In genomic region chr9:131411719-131412681, GRCh38 we compare ENCODE assay signal across 14 cellular contexts. TPM values are rescaled to one million over a fixed set of nuclear protein-coding genes. Genes with fewer than 3 reads are reported as not detected.
DNase-seq lines count a peak whose midpoint lies in the region; ATAC-seq, FAIRE-seq and TF ChIP-seq lines count a peak whose summit lies in the region.
"Had no signal": no experiment of that assay in that cellular context is flagged by ENCODE, and none has a peak within 500 bp of the region (broad histone marks: within the 10 kb centered on the region; RNA-seq: fewer than 3 reads in every experiment).

No MANE protein-coding gene starts in this region.

- H3K27ac ChIP-seq in A549 (no peak overlapping the region), astrocyte (ENCODE audit: low read depth, low read length) (no peak overlapping the region)
- H3K27ac ChIP-seq: adrenal gland, C4-2B had no signal

- H3K4me3 ChIP-seq in A549 (no peak overlapping the region), astrocyte (ENCODE audit: insufficient read depth, low read depth, low read length) (no peak overlapping the region)
- H3K4me3 ChIP-seq: adrenal gland had no signal

- FAIRE-seq in A549 (lab: Jason Lieb, UNC) (no peak), astrocyte (lab: Jason Lieb, UNC) (no peak)
- FAIRE-seq: endometrium had no signal

- no peaks in the 10 kb centered on the region for H3K27me3 Mint-ChIP-seq in astrocyte (ENCODE audit: low read depth, unreplicated experiment)
- H3K27me3 Mint-ChIP-seq in mesothelial cell of epicardium (ENCODE audit: low read depth), result no peaks in the 10 kb centered on the region

- peaks cover 100% of the 10 kb centered on the region for H3K79me2 ChIP-seq in astrocyte (ENCODE audit: insufficient read depth, low read length)

- ATAC-seq in A549, result no peak
- ATAC-seq in GM19324 (IDR thresholded peaks at IDR 0.05; ENCODE audit: low FRiP score, unreplicated experiment), result no peak

- POLR2A ChIA-PET in A549 (lab: Yijun Ruan, JAX), result interaction anchor here (0.6 kb wide), 1 partner anchor 48 kb away, joined by 3 read pairs; no protein-coding TSS in a partner anchor

- H3K36me3 Mint-ChIP-seq in astrocyte (ENCODE audit: low read depth, unreplicated experiment) (no peaks in the 10 kb centered on the region), mesothelial cell of epicardium (peaks cover 17% of the 10 kb centered on the region)

- H3K27ac Mint-ChIP-seq in astrocyte (ENCODE audit: unreplicated experiment) (peak overlapping the region; percentile 3), mesothelial cell of epicardium (peak overlapping the region; percentile 73)

- no peak for TF ChIP-seq RAD21 in A549 (conservative IDR thresholded peaks at IDR 0.05 in 1 of 2, IDR thresholded peaks at IDR 0.05 in 1 of 2)

- H3K4me3 Mint-ChIP-seq in astrocyte (ENCODE audit: unreplicated experiment) (no peak overlapping the region), mesothelial cell of epicardium (no peak overlapping the region)

- H4K20me1 ChIP-seq in astrocyte (ENCODE audit: insufficient read depth, low read length), result peaks cover 97% of the 10 kb centered on the region

- H3K9ac ChIP-seq in astrocyte (ENCODE audit: low read length), result no peak overlapping the region

- H3K4me1 Mint-ChIP-seq in astrocyte (ENCODE audit: low read depth, unreplicated experiment) (peaks cover 51% of the 10 kb centered on the region), mesothelial cell of epicardium (peaks cover 47% of the 10 kb centered on the region)

- H3K9me3 ChIP-seq in A549 (no peaks in the 10 kb centered on the region), astrocyte (ENCODE audit: insufficient read depth, low read depth, low read length) (no peaks in the 10 kb centered on the region)
- H3K9me3 ChIP-seq: adrenal gland had no signal

- peaks cover 88% of the 10 kb centered on the region for H3K4me1 ChIP-seq in A549
- peaks cover 22% of the 10 kb centered on the region for H3K4me1 ChIP-seq in astrocyte (ENCODE audit: insufficient read depth, low read length)

- no peak for TF ChIP-seq POLR2A in A549 (IDR thresholded peaks at IDR 0.05; ENCODE audit: low read length)

- H2AFZ ChIP-seq in astrocyte (ENCODE audit: low read depth, low read length), result no peak overlapping the region

- TF ChIP-seq CTCF in A549 (IDR thresholded peaks at IDR 0.05) (no peak), astrocyte (IDR thresholded peaks at IDR 0.05; ENCODE audit: insufficient read depth, low read depth, low read length) (no peak), mesothelial cell of epicardium (IDR thresholded peaks at IDR 0.05; ENCODE audit: unreplicated experiment) (no peak)

- H3K4me2 ChIP-seq in A549 (peak overlapping the region; percentile 18; the same call in 1 of the 3 replicates), astrocyte (ENCODE audit: low read length) (no peak overlapping the region)

- WGBS in A549 (ENCODE audit: missing lambda C conversion rate), result 75% methylated on average over 15 of the region's 15 CpGs

- no peaks in the 10 kb centered on the region for H3K27me3 ChIP-seq in astrocyte (ENCODE audit: insufficient read depth, low read length)
- H3K27me3 ChIP-seq: adrenal gland had no signal

- H3K36me3 ChIP-seq in astrocyte (ENCODE audit: insufficient read depth, low read length), result no peaks in the 10 kb centered on the region
- H3K36me3 ChIP-seq: adrenal gland had no signal

- TF ChIP-seq EP300 in A549 (IDR thresholded peaks at IDR 0.05), result no peak

- no peaks in the 10 kb centered on the region for H3K9me3 Mint-ChIP-seq in astrocyte (ENCODE audit: unreplicated experiment)
- H3K9me3 Mint-ChIP-seq in mesothelial cell of epicardium, result peaks cover 5% of the 10 kb centered on the region

- CTCF ChIA-PET in A549 (lab: Yijun Ruan, JAX), result interaction anchor here (0.6 to 3.2 kb wide), 8 partner anchors 16 to 328 kb away, joined by 3 to 14 read pairs (median 4); partner anchors contain the start of gene RAPGEF1

- no peak for DNase-seq in A549 (ENCODE audit: low read depth in 1 of 2, low spot score in 1 of 2)
- peak; percentile 54 for DNase-seq in H4 (ENCODE audit: low spot score)
- no peak for DNase-seq in astrocyte (ENCODE audit: low read depth)
- DNase-seq in mesothelial cell of epicardium (ENCODE audit: low spot score in 2 of 2, unreplicated experiment in 2 of 2), result no peak
- DNase-seq in cerebellar nuclear complex (lab: John Stamatoyannopoulos, UW), result no peak
- no peak for DNase-seq in NCI-H1436 (lab: John Stamatoyannopoulos, UW)
- no peak for DNase-seq in stimulated activated naive CD4-positive, alpha-beta T cell treated with Interleukin-2 at 50 U/mL for 16 hours (lab: John Stamatoyannopoulos, UW)
- DNase-seq: activated CD4-positive, alpha-beta T cell treated with anti-CD3 and anti-CD28 coated beads for 1 hour; adrenal gland; NCI-H526; stimulated activated CD4-positive, alpha-beta T cell treated with anti-CD3 and anti-CD28 coated beads, Interleukin-12 subunit alpha, Interleukin-12 subunit beta, amount 100 ng/mL, for 4 hours had no signal

TF ChIP-seq in A549, 52 proteins besides CTCF, POLR2A, EP300 and RAD21:
- no peak for TF ChIP-seq MAFK (IDR thresholded peaks at IDR 0.05; ENCODE audit: partially characterized antibody)
- no peak for TF ChIP-seq POLR2AphosphoS2 (conservative IDR thresholded peaks at IDR 0.05; ENCODE audit: low read length)
- no peak for TF ChIP-seq BHLHE40 (IDR thresholded peaks at IDR 0.05; ENCODE audit: low read depth, low read length)
- no peak for TF ChIP-seq TP53 (CRISPR knock-in tag; IDR thresholded peaks at IDR 0.05)
- TF ChIP-seq MAZ (IDR thresholded peaks at IDR 0.05; ENCODE audit: borderline replicate concordance, low read depth, low read length), result no peak
- TF ChIP-seq CHD2 (IDR thresholded peaks at IDR 0.05; ENCODE audit: low read length, partially characterized antibody), result no peak
- TF ChIP-seq JUNB (IDR thresholded peaks at IDR 0.05), result no peak
- TF ChIP-seq SREBF2 (IDR thresholded peaks at IDR 0.05), result no peak
- no peak for TF ChIP-seq EHMT2 (IDR thresholded peaks at IDR 0.05; ENCODE audit: low read depth)
- TF ChIP-seq ZC3H11A (IDR thresholded peaks at IDR 0.05), result no peak
- no peak for TF ChIP-seq PBX3 (IDR thresholded peaks at IDR 0.05)
- TF ChIP-seq ELK1 (IDR thresholded peaks at IDR 0.05; ENCODE audit: low read depth, low read length), result no peak
- TF ChIP-seq RARB (CRISPR knock-in tag; IDR thresholded peaks at IDR 0.05), result no peak
- TF ChIP-seq FOXS1 (CRISPR knock-in tag; IDR thresholded peaks at IDR 0.05), result no peak
- no peak for TF ChIP-seq HES2 (IDR thresholded peaks at IDR 0.05)
- no peak for TF ChIP-seq FOSL2 (IDR thresholded peaks at IDR 0.05)
- no peak for TF ChIP-seq FOSL2 (CRISPR knock-in tag; IDR thresholded peaks at IDR 0.05)
- no peak for TF ChIP-seq BCL3 (IDR thresholded peaks at IDR 0.05)

RNA-seq across cellular contexts. Expression of gene PRRC2B, which starts 18.1 kb away (rescaled TPM):
- polyA plus RNA-seq in A549 (2011; rRNA removed) (35.6 and 57.0 TPM in 2 replicates), A549 (2017; fragmentation: RNase III; extraction: RNeasy Plus Mini Kit Qiagen cat#74134 plus additional on column Dnase treatment) (44.9 to 47.3 TPM (median 45.5 TPM) in 3 replicates)
- 24.9 and 37.2 TPM in 2 replicates for polyA plus RNA-seq in A549 (2012; cell fraction: cytosol; rRNA removed)
- 128 and 136 TPM in 2 replicates for polyA plus RNA-seq in A549 (2012; cell fraction: nucleus; rRNA removed)
- polyA minus RNA-seq in A549 (2011; rRNA and poly(A)+ RNA removed), result 91.0 and 93.7 TPM in 2 replicates
- total RNA-seq in H4 (2014; rRNA removed; shearing (Covaris generic)), result 26.2 and 33.1 TPM in 2 replicates
- total RNA-seq in astrocyte (260 and 292 TPM in 2 replicates), mesothelial cell of epicardium (495 to 505 TPM (median 497 TPM) in 3 replicates)
